In genomic region chr10:49309691-49310371, GRCh38 we compare ENCODE assay signal across 12 cellular contexts. TPM values are rescaled to one million over a fixed set of nuclear protein-coding genes. Genes with fewer than 3 reads are reported as not detected.
DNase-seq lines count a peak whose midpoint lies in the region; ATAC-seq and TF ChIP-seq lines count a peak whose summit lies in the region.
"Had no signal": no experiment of that assay in that cellular context is flagged by ENCODE, and none has a peak within 500 bp of the region (broad histone marks: within the 10 kb centered on the region; RNA-seq: fewer than 3 reads in every experiment).

No MANE protein-coding gene starts in this region.

- H3K9me3 ChIP-seq in neuronal stem cell (replicated peaks in 1 of 2; ENCODE audit: control insufficient read depth in 2 of 2, insufficient read depth in 1 of 2, low read depth in 1 of 2, low read length in 2 of 2) = no peaks in the 10 kb centered on the region
- H3K9me3 ChIP-seq in thyroid gland = no peaks in the 10 kb centered on the region
- H3K9me3 ChIP-seq: adrenal gland had no signal

- no peaks in the 10 kb centered on the region for H3K36me3 Mint-ChIP-seq in activated T-cell treated with anti-CD3 and anti-CD28 coated beads, Interleukin-2, amount 50 U/mL, for 72 hours (ENCODE audit: insufficient read depth in 2 of 2)

- intact Hi-C loops in thyroid gland (cut with DNase I) = no loop called here

- H2AFZ ChIP-seq in neuronal stem cell (ENCODE audit: low read length) = no peak overlapping the region

- H2AK5ac ChIP-seq in neuronal stem cell (ENCODE audit: low read depth, low read length) = no peak overlapping the region

- TF ChIP-seq POLR2A in thyroid gland (IDR thresholded peaks at IDR 0.05) = no peak

- no peak overlapping the region for H4K91ac ChIP-seq in neuronal stem cell (ENCODE audit: low read depth, low read length, poor library complexity)

- H3K27ac Mint-ChIP-seq in activated T-cell treated with anti-CD3 and anti-CD28 coated beads, Interleukin-2, amount 50 U/mL, for 72 hours = no peak overlapping the region

- WGBS in neuronal stem cell (ENCODE audit: extremely low coverage in 2 of 2, insufficient read length in 2 of 2, insufficient replicate concordance in 1 of 2), 2 donors = no CpG with 5 or more reads among the region's 8 CpGs
- 66 to 74% methylated on average over 8 of the region's 8 CpGs for WGBS in thyroid gland, 2 donors

- no peak overlapping the region for H2BK12ac ChIP-seq in neuronal stem cell (ENCODE audit: low read length)

- H3K18ac ChIP-seq in neuronal stem cell (ENCODE audit: low read length) = no peak overlapping the region

- peaks cover 8% of the 10 kb centered on the region for H3K27me3 Mint-ChIP-seq in activated T-cell treated with anti-CD3 and anti-CD28 coated beads, Interleukin-2, amount 50 U/mL, for 72 hours (ENCODE audit: low read depth)

- H3K14ac ChIP-seq in neuronal stem cell (ENCODE audit: low read length) = no peak overlapping the region

- ATAC-seq in HG03354 (IDR thresholded peaks at IDR 0.05; ENCODE audit: poor library complexity, severe bottlenecking, unreplicated experiment) (peak; percentile 44), GM18867 (IDR thresholded peaks at IDR 0.05; ENCODE audit: unreplicated experiment) (no peak)
- ATAC-seq in activated T-cell treated with anti-CD3 and anti-CD28 coated beads, Interleukin-2, amount 50 U/mL, for 72 hours (replicated peaks in 1 of 2) = peak; percentile 35 to 39

- no peak overlapping the region for H2BK120ac ChIP-seq in neuronal stem cell (ENCODE audit: low read depth, low read length)

- no peak overlapping the region for H3K27ac ChIP-seq in neuronal stem cell (replicated peaks; ENCODE audit: low read length)
- no peak overlapping the region for H3K27ac ChIP-seq in thyroid gland

- peaks cover 26% of the 10 kb centered on the region for H3K4me1 Mint-ChIP-seq in activated T-cell treated with anti-CD3 and anti-CD28 coated beads, Interleukin-2, amount 50 U/mL, for 72 hours (ENCODE audit: low read depth)

- H3K23ac ChIP-seq in neuronal stem cell (ENCODE audit: low read depth, low read length, poor library complexity) = no peak overlapping the region

- H3K9me3 Mint-ChIP-seq in activated T-cell treated with anti-CD3 and anti-CD28 coated beads, Interleukin-2, amount 50 U/mL, for 72 hours = no peaks in the 10 kb centered on the region

- H4K8ac ChIP-seq in neuronal stem cell (ENCODE audit: low read depth, low read length) = no peak overlapping the region

- no peak overlapping the region for H3K4me2 ChIP-seq in neuronal stem cell (ENCODE audit: insufficient read depth, low read length, poor library complexity, severe bottlenecking)

- H3K79me1 ChIP-seq in neuronal stem cell (ENCODE audit: low read depth, low read length) = no peaks in the 10 kb centered on the region

- H3K4me3 ChIP-seq in neuronal stem cell (ENCODE audit: low read length in 2 of 2) = no peak overlapping the region
- no peak overlapping the region for H3K4me3 ChIP-seq in thyroid gland (replicated peaks in 1 of 3)
- H3K4me3 ChIP-seq: adrenal gland had no signal

- no peaks in the 10 kb centered on the region for H3K27me3 ChIP-seq in neuronal stem cell (ENCODE audit: control insufficient read depth in 3 of 3, insufficient read depth in 3 of 3, low read depth in 1 of 3, low read length in 3 of 3)
- H3K27me3 ChIP-seq in thyroid gland = no peaks in the 10 kb centered on the region
- H3K27me3 ChIP-seq: adrenal gland had no signal

- H3K36me3 ChIP-seq in neuronal stem cell (replicated peaks in 1 of 2; ENCODE audit: control insufficient read depth in 2 of 2, insufficient read depth in 2 of 2, low read length in 2 of 2) = no peaks in the 10 kb centered on the region
- no peaks in the 10 kb centered on the region for H3K36me3 ChIP-seq in thyroid gland
- H3K36me3 ChIP-seq: adrenal gland had no signal

- no peak overlapping the region for H2BK5ac ChIP-seq in neuronal stem cell (ENCODE audit: low read length)

- H2BK15ac ChIP-seq in neuronal stem cell (ENCODE audit: low read length) = no peak overlapping the region

- H3K4me1 ChIP-seq in neuronal stem cell (ENCODE audit: control insufficient read depth in 2 of 2, insufficient read depth in 1 of 2, low read depth in 1 of 2, low read length in 2 of 2) (no peaks in the 10 kb centered on the region), thyroid gland (no peaks in the 10 kb centered on the region)

- TF ChIP-seq CTCF in thyroid gland (IDR thresholded peaks at IDR 0.05) = no peak

- peak overlapping the region; percentile 13 to 53 for H3K4me3 Mint-ChIP-seq in activated T-cell treated with anti-CD3 and anti-CD28 coated beads, Interleukin-2, amount 50 U/mL, for 72 hours

- H3K9ac ChIP-seq in neuronal stem cell (ENCODE audit: low read depth, low read length, poor library complexity) = no peak overlapping the region

- no peak overlapping the region for H3K4ac ChIP-seq in neuronal stem cell (ENCODE audit: low read length)

- peak; percentile 22 for DNase-seq in NK-92 treated with Interleukin-12 subunit alpha and Interleukin-12 subunit beta, amount 100 ng/mL, for 24 hours (lab: John Stamatoyannopoulos, UW)
- DNase-seq in NK-92 (lab: John Stamatoyannopoulos, UW; ENCODE audit: unreplicated experiment) (no peak), neuronal stem cell (ENCODE audit: low spot score) (no peak), thyroid gland (no peak)
- DNase-seq in activated T-cell treated with anti-CD3 and anti-CD28 coated beads, Interleukin-2, amount 50 U/mL, for 72 hours = peak; percentile 4 to 6
- DNase-seq in stimulated activated CD8-positive, alpha-beta memory T cell treated with anti-CD3 and anti-CD28 coated beads, Interleukin-4, amount 100 ng/mL, for 24 hours (ENCODE audit: low read depth) = peak; percentile 2
- DNase-seq: adrenal gland had no signal

RNA-seq across cellular contexts. Expression of gene C10orf71, which starts 10.9 kb away (rescaled TPM):
- not detected for total RNA-seq in activated T-cell treated with anti-CD3 and anti-CD28 coated beads, Interleukin-2, amount 50 U/mL, for 72 hours
- 0.01 TPM for polyA plus RNA-seq in neuronal stem cell (2013, experiment 1 of 2)
- 0.03 TPM for polyA plus RNA-seq in neuronal stem cell (2013, experiment 2 of 2)
- total RNA-seq in thyroid gland = not detected
- total RNA-seq: A172, fibroblast of villous mesenchyme, HT1080 had no signal

Comparison
In these comparisons a context has a peak if more than half of its experiments do, and no peak if none do; other contexts are left out.
1. DNase-seq: peak in NK-92 treated with Interleukin-12 subunit alpha and Interleukin-12 subunit beta, amount 100 ng/mL, for 24 hours (single experiment), activated T-cell treated with anti-CD3 and anti-CD28 coated beads, Interleukin-2, amount 50 U/mL, for 72 hours (2 of 2) and stimulated activated CD8-positive, alpha-beta memory T cell treated with anti-CD3 and anti-CD28 coated beads, Interleukin-4, amount 100 ng/mL, for 24 hours (single experiment); none in NK-92 (single experiment), neuronal stem cell (single experiment) and thyroid gland (0 of 2).